In genomic region chr3:23078735-23079134, GRCh38 we compare ENCODE assay signal across 29 cellular contexts.
"Had no signal": no experiment of that assay in that cellular context is flagged by ENCODE, and none has a peak within 500 bp of the region (broad histone marks: within the 10 kb centered on the region; RNA-seq: fewer than 3 reads in every experiment).

No MANE protein-coding gene starts in this region.

- H3K4me3 ChIP-seq: ovary, psoas muscle, right lobe of liver, sigmoid colon, stomach, thoracic aorta, thyroid gland, tibial nerve, upper lobe of left lung, vagina had no signal

- H3K4me1 ChIP-seq: parathyroid adenoma, right lobe of liver, thyroid gland had no signal

- H3K9me3 ChIP-seq: neutrophil, ovary, psoas muscle, right lobe of liver, sigmoid colon, stomach, thoracic aorta, thyroid gland, tibial nerve, upper lobe of left lung, vagina had no signal

- ATAC-seq: natural killer cell treated with Interleukin-12 subunit alpha and Interleukin-12 subunit beta and Interleukin-15 and Interleukin-18, amount 100 ng/mL, for 72 hours; psoas muscle; right cardiac atrium; right lobe of liver; stimulated activated effector memory CD8-positive, alpha-beta T cell treated with anti-CD3 and anti-CD28 coated beads, Interleukin-12 subunit alpha, Interleukin-12 subunit beta, amount 100 ng/mL, for 72 hours; stimulated activated naive B cell treated with anti-CD40 and anti-IgM and Interleukin-4, amounts not matched to agents 10 μg/mL and 1 μg/mL and 100 μg/mL, for 72 hours had no signal

- H3K27ac ChIP-seq: neutrophil, ovary, parathyroid adenoma, psoas muscle, right lobe of liver, sigmoid colon, stomach, thoracic aorta, thyroid gland, tibial nerve, upper lobe of left lung, vagina had no signal

- H3K36me3 Mint-ChIP-seq: natural killer cell treated with Interleukin-12 subunit alpha and Interleukin-12 subunit beta and Interleukin-15 and Interleukin-18, amount 100 ng/mL, for 72 hours; stimulated activated effector memory CD8-positive, alpha-beta T cell treated with anti-CD3 and anti-CD28 coated beads, Interleukin-12 subunit alpha, Interleukin-12 subunit beta, amount 100 ng/mL, for 72 hours; stimulated activated naive B cell treated with anti-CD40 and anti-IgM and Interleukin-4, amounts not matched to agents 10 μg/mL and 1 μg/mL and 100 μg/mL, for 72 hours had no signal

- H3K79me2 ChIP-seq: parathyroid adenoma had no signal

- H3K27me3 ChIP-seq: neutrophil, ovary, right lobe of liver, sigmoid colon, stomach, thyroid gland, tibial nerve, upper lobe of left lung, vagina had no signal

- DNase-seq: nephron progenitor cell; nucleus accumbens; ovary; posterior cingulate gyrus; psoas muscle; right cardiac atrium; right lobe of liver; sigmoid colon; small intestine; stimulated activated CD4-positive, alpha-beta T cell treated with anti-CD3 and anti-CD28 coated beads, Interleukin-15, amount 100 ng/mL, for 24 hours; stimulated activated CD4-positive, alpha-beta T cell treated with anti-CD3 and anti-CD28 coated beads, Interleukin-2, amount 100 ng/mL, for 24 hours; stimulated activated CD4-positive, alpha-beta T cell treated with anti-CD3 and anti-CD28 coated beads, Interleukin-2, amount 100 ng/mL, for 48 hours; stimulated activated CD4-positive, alpha-beta T cell treated with anti-CD3 and anti-CD28 coated beads, Interleukin-4, amount 100 ng/mL, for 24 hours; stimulated activated naive B cell treated with anti-CD40 and anti-IgM and Interleukin-4, amounts not matched to agents 10 μg/mL and 1 μg/mL and 100 μg/mL, for 72 hours; stimulated activated naive CD4-positive, alpha-beta T cell treated with Interleukin-2 at 50 U/mL for 16 hours; stomach; thyroid gland; trophoblast cell; upper lobe of left lung had no signal

- H3K36me3 ChIP-seq: neutrophil, ovary, right lobe of liver, sigmoid colon, stomach, thoracic aorta, thyroid gland, tibial nerve, upper lobe of left lung, vagina had no signal

- H3K27me3 Mint-ChIP-seq: stimulated activated naive B cell treated with anti-CD40 and anti-IgM and Interleukin-4, amounts not matched to agents 10 μg/mL and 1 μg/mL and 100 μg/mL, for 72 hours; stimulated activated naive CD8-positive, alpha-beta T cell treated with anti-CD3 and anti-CD28 coated beads, Interleukin-15, Interleukin-2, amounts not matched to agents 100 ng/mL and 50 ng/mL, for 24 hours had no signal

- H3K4me1 Mint-ChIP-seq: nephron progenitor cell; neural crest cell; stimulated activated effector memory CD8-positive, alpha-beta T cell treated with anti-CD3 and anti-CD28 coated beads, Interleukin-12 subunit alpha, Interleukin-12 subunit beta, amount 100 ng/mL, for 72 hours had no signal

- H3K4me3 Mint-ChIP-seq: natural killer cell treated with Interleukin-12 subunit alpha and Interleukin-12 subunit beta and Interleukin-15 and Interleukin-18, amount 100 ng/mL, for 72 hours; nephron progenitor cell; neural crest cell; stimulated activated effector memory CD8-positive, alpha-beta T cell treated with anti-CD3 and anti-CD28 coated beads, Interleukin-12 subunit alpha, Interleukin-12 subunit beta, amount 100 ng/mL, for 72 hours; stimulated activated naive B cell treated with anti-CD40 and anti-IgM and Interleukin-4, amounts not matched to agents 10 μg/mL and 1 μg/mL and 100 μg/mL, for 72 hours; stimulated activated naive CD8-positive, alpha-beta T cell treated with anti-CD3 and anti-CD28 coated beads, Interleukin-15, Interleukin-2, amounts not matched to agents 100 ng/mL and 50 ng/mL, for 24 hours had no signal

- H3K9me3 Mint-ChIP-seq: natural killer cell treated with Interleukin-12 subunit alpha and Interleukin-12 subunit beta and Interleukin-15 and Interleukin-18, amount 100 ng/mL, for 72 hours; nephron progenitor cell; neural crest cell; stimulated activated naive B cell treated with anti-CD40 and anti-IgM and Interleukin-4, amounts not matched to agents 10 μg/mL and 1 μg/mL and 100 μg/mL, for 72 hours; stimulated activated naive CD8-positive, alpha-beta T cell treated with anti-CD3 and anti-CD28 coated beads, Interleukin-15, Interleukin-2, amounts not matched to agents 100 ng/mL and 50 ng/mL, for 24 hours had no signal

- H2AFZ ChIP-seq: parathyroid adenoma had no signal

- H3K27ac Mint-ChIP-seq: natural killer cell treated with Interleukin-12 subunit alpha and Interleukin-12 subunit beta and Interleukin-15 and Interleukin-18, amount 100 ng/mL, for 72 hours; nephron progenitor cell; progenitor cell of endocrine pancreas; stimulated activated effector memory CD8-positive, alpha-beta T cell treated with anti-CD3 and anti-CD28 coated beads, Interleukin-12 subunit alpha, Interleukin-12 subunit beta, amount 100 ng/mL, for 72 hours; stimulated activated naive B cell treated with anti-CD40 and anti-IgM and Interleukin-4, amounts not matched to agents 10 μg/mL and 1 μg/mL and 100 μg/mL, for 72 hours; stimulated activated naive CD8-positive, alpha-beta T cell treated with anti-CD3 and anti-CD28 coated beads, Interleukin-15, Interleukin-2, amounts not matched to agents 100 ng/mL and 50 ng/mL, for 24 hours had no signal

- H3K9ac ChIP-seq: parathyroid adenoma had no signal
